Comparison of ENCODE assay signal across 8 cellular contexts in genomic region chr13:27171244-27171829, GRCh38. TPM values are rescaled to one million over a fixed set of nuclear protein-coding genes. Genes with fewer than 3 reads are reported as not detected.
DNase-seq lines count a peak whose midpoint lies in the region; ATAC-seq, FAIRE-seq and TF ChIP-seq lines count a peak whose summit lies in the region.

TSS of gene USP12 (minus strand) at chr13:27171811. CDS start at chr13:27171639, 172 bp downstream.

- no peaks in the 10 kb centered on the region for H3K27me3 ChIP-seq in GM23248 (replicated peaks; ENCODE audit: insufficient read depth)
- no peaks in the 10 kb centered on the region for H3K27me3 ChIP-seq in gastroesophageal sphincter
- no peaks in the 10 kb centered on the region for H3K27me3 ChIP-seq in pancreas

- peaks cover 46% of the 10 kb centered on the region for H3K79me2 ChIP-seq in GM23248 (ENCODE audit: insufficient read depth)

- H3K4me1 ChIP-seq in GM23248 (ENCODE audit: insufficient read depth) (peaks cover 31% of the 10 kb centered on the region), gastroesophageal sphincter (peaks cover 19 to 52% (median 31%) of the 10 kb centered on the region in 3 donors), pancreas (peaks cover 16 to 38% (median 22%) of the 10 kb centered on the region in 3 donors)

- H3K36me3 ChIP-seq in GM23248 (ENCODE audit: low read depth) (no peaks in the 10 kb centered on the region), gastroesophageal sphincter (no peaks in the 10 kb centered on the region), pancreas (no peaks in the 10 kb centered on the region)

- TF ChIP-seq POLR2A in NB4 (IDR thresholded peaks at IDR 0.05; ENCODE audit: extremely low read depth, insufficient read length) (peak; percentile 71), gastroesophageal sphincter (IDR thresholded peaks at IDR 0.05) (peak; percentile 59 to 85)

- peaks cover 5% of the 10 kb centered on the region for H4K20me1 ChIP-seq in GM23248 (ENCODE audit: insufficient read depth)

- H3K27ac ChIP-seq in GM23248 (peak within 1 kb of the TSS; percentile 98), gastroesophageal sphincter (peak within 1 kb of the TSS; percentile 94 to 99 (median 98)), pancreas (peak within 1 kb of the TSS; percentile 69 to 95 (median 87))

- WGBS in GM23248 (ENCODE audit: low coverage in 1 of 2, low lambda C conversion rate in 2 of 2, missing lambda C conversion rate in 2 of 2), 2 experiments: 0 to 1% methylated on average over 1 to 29 of the region's 88 CpGs
- no CpG with 5 or more reads among the region's 88 CpGs for WGBS in gastroesophageal sphincter (ENCODE audit: low coverage in 1 of 2), 2 donors
- WGBS in pancreas, 2 donors: 0 to 1% methylated on average over 15 to 86 of the region's 88 CpGs

- peaks cover 42% of the 10 kb centered on the region for H3F3A ChIP-seq in GM23248 (ENCODE audit: insufficient read depth)

- H3K27ac Mint-ChIP-seq in activated T-cell treated with anti-CD3 and anti-CD28 coated beads, Interleukin-2, amount 50 U/mL, for 72 hours: peak within 1 kb of the TSS; percentile 100

- peak within 1 kb of the TSS; percentile 99 to 100 for H3K4me3 Mint-ChIP-seq in activated T-cell treated with anti-CD3 and anti-CD28 coated beads, Interleukin-2, amount 50 U/mL, for 72 hours

- TF ChIP-seq EP300 in gastroesophageal sphincter (IDR thresholded peaks at IDR 0.05): no peak

- intact Hi-C loops in pancreas (cut with DNase I): no loop called here

- no peaks in the 10 kb centered on the region for H3K9me3 Mint-ChIP-seq in activated T-cell treated with anti-CD3 and anti-CD28 coated beads, Interleukin-2, amount 50 U/mL, for 72 hours

- in situ Hi-C loops in GM23248 (cut with MboI): no loop called here

- ATAC-seq in activated T-cell treated with anti-CD3 and anti-CD28 coated beads, Interleukin-2, amount 50 U/mL, for 72 hours (replicated peaks in 1 of 2): peak; percentile 14 to 33
- ATAC-seq in gastroesophageal sphincter (peak; percentile 42), pancreas (peak; percentile 5 to 20 (median 12))

- DNase-seq in GM23248 (no peak), NB4 (ENCODE audit: low read depth) (peak; percentile 71), pancreas (peak in 3 of 6 donors; percentile 25 to 80 (median 45)), superior temporal gyrus (ENCODE audit: extremely low spot score) (no peak), islet precursor cell (no peak)
- DNase-seq in activated T-cell treated with anti-CD3 and anti-CD28 coated beads, Interleukin-2, amount 50 U/mL, for 72 hours: peak; percentile 48 to 54

- TF ChIP-seq CTCF in GM12874 (IDR thresholded peaks at IDR 0.05; ENCODE audit: insufficient read depth, low read depth, low read length) (peak; percentile 47), NB4 (IDR thresholded peaks at IDR 0.05; ENCODE audit: low read depth, low read length) (no peak), gastroesophageal sphincter (IDR thresholded peaks at IDR 0.05) (peak in 1 of 4 experiments; percentile 14), pancreas (IDR thresholded peaks at IDR 0.05) (no peak)

- H3K9me2 ChIP-seq in GM23248 (ENCODE audit: insufficient read depth): no peaks in the 10 kb centered on the region

- H3K36me3 Mint-ChIP-seq in activated T-cell treated with anti-CD3 and anti-CD28 coated beads, Interleukin-2, amount 50 U/mL, for 72 hours (ENCODE audit: insufficient read depth in 2 of 2): peaks cover 2% of the 10 kb centered on the region in 2 donors

- H3K4me3 ChIP-seq in GM23248 (peak within 1 kb of the TSS; percentile 97), NB4 (ENCODE audit: low read depth, low read length) (peak within 1 kb of the TSS; percentile 86), gastroesophageal sphincter (peak within 1 kb of the TSS; percentile 96 to 99), pancreas (peak within 1 kb of the TSS; percentile 64 to 82 (median 80))

- H3K4me1 Mint-ChIP-seq in activated T-cell treated with anti-CD3 and anti-CD28 coated beads, Interleukin-2, amount 50 U/mL, for 72 hours (ENCODE audit: low read depth): peaks cover 59% of the 10 kb centered on the region

- H3K9ac ChIP-seq in GM23248: peak within 1 kb of the TSS; percentile 95

- FAIRE-seq in pancreas (lab: Jason Lieb, UNC): no peak

- H2AFZ ChIP-seq in GM23248: peak within 1 kb of the TSS; percentile 88

- H3K4me2 ChIP-seq in GM23248 (ENCODE audit: unreplicated experiment): peak within 1 kb of the TSS; percentile 97

- H3K9me3 ChIP-seq in GM23248 (ENCODE audit: low read depth) (no peaks in the 10 kb centered on the region), gastroesophageal sphincter (no peaks in the 10 kb centered on the region), pancreas (no peaks in the 10 kb centered on the region)

- H3K27me3 Mint-ChIP-seq in activated T-cell treated with anti-CD3 and anti-CD28 coated beads, Interleukin-2, amount 50 U/mL, for 72 hours (ENCODE audit: low read depth): no peaks in the 10 kb centered on the region

RNA-seq across cellular contexts. Expression of gene USP12, which starts in this region (rescaled TPM):
- 18.9 and 21.8 TPM in 2 replicates for total RNA-seq in GM23248 (2014; rRNA removed; shearing (Covaris generic))
- 16.0 and 16.7 TPM in 2 replicates for polyA plus RNA-seq in GM23248 (2016; fragmentation: Nextera tagmentation; extraction: Ambion mirVana)
- total RNA-seq in activated T-cell treated with anti-CD3 and anti-CD28 coated beads, Interleukin-2, amount 50 U/mL, for 72 hours: 10 to 100 TPM; 39.6 to 57.3 TPM
- 100 to 1,000 TPM in 1 of 4 donors, 10 to 100 TPM in 3; 55.7 to 116 (median 78.8) TPM for total RNA-seq in gastroesophageal sphincter
- total RNA-seq in pancreas: 10 to 100 TPM in 2 of 6 donors, 1 to 10 TPM in 4; 8.6 to 18.9 (median 9.4) TPM
- 1 to 10 TPM; 3.9 to 9.9 TPM for polyA plus RNA-seq in pancreas

Comparison
In these comparisons a context has a peak if more than half of its experiments do, and no peak if none do; other contexts are left out.
1. DNase-seq: peak in NB4 (single experiment) and activated T-cell treated with anti-CD3 and anti-CD28 coated beads, Interleukin-2, amount 50 U/mL, for 72 hours (2 of 2); none in GM23248 (single experiment), superior temporal gyrus (single experiment) and islet precursor cell (single experiment).
2. Peak in every context shown above with its lines, with median percentiles within 50 percentile points of each other: H3K27ac ChIP-seq, H3K4me3 ChIP-seq and ATAC-seq.